In the genomic region with DNA sequence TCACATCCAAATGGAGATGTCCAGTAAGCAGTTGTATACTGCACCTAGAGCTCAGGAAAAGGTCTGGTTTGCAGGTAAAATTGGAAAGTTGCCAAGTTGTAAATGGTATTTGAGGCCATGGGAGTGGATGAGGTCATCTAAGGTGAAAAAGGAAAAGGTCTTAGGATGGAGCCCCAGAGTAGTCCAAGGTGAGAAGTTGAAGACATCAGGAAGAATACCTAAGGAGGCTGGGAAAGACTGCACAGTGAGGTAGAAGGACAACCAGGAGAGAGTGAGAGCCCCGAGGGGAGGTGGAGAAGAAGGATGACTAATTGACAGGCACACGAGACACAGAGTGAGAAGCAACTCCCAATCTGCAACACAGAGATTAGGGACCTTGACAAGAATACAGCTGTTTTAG, we compare ENCODE assay signal across 17 cellular contexts. TPM values are rescaled to one million over a fixed set of nuclear protein-coding genes. Genes with fewer than 3 reads are reported as not detected.
DNase-seq lines count a peak whose midpoint lies in the region; ATAC-seq, FAIRE-seq and TF ChIP-seq lines count a peak whose summit lies in the region.
"Had no signal": no experiment of that assay in that cellular context is flagged by ENCODE, and none has a peak within 500 bp of the region (broad histone marks: within the 10 kb centered on the region; RNA-seq: fewer than 3 reads in every experiment).

No MANE protein-coding gene starts in this region.

- H3K27me3 Mint-ChIP-seq in MCF 10A (ENCODE audit: insufficient read depth, unreplicated experiment), result no peaks in the 10 kb centered on the region
- H3K27me3 Mint-ChIP-seq in stimulated activated naive CD8-positive, alpha-beta T cell treated with anti-CD3 and anti-CD28 coated beads, Interleukin-15, amount 100 ng/mL, for 72 hours, result no peaks in the 10 kb centered on the region

- TF ChIP-seq POLR2A in breast epithelium (IDR thresholded peaks at IDR 0.05), result no peak
- no peak for TF ChIP-seq POLR2A in GM12892 (IDR thresholded peaks at IDR 0.05; ENCODE audit: low read depth, low read length)

- no peaks in the 10 kb centered on the region for H4K20me1 ChIP-seq in mammary epithelial cell (ENCODE audit: insufficient read depth, low read length)
- H4K20me1 ChIP-seq: BLaER1 treated with 17β-estradiol and CSF1 and Interleukin-3, amounts not matched to agents 10 nM and 100 nM had no signal

- H3K27ac Mint-ChIP-seq in MCF 10A (ENCODE audit: low read depth, unreplicated experiment), result no peak overlapping the region
- peak overlapping the region; percentile 8 to 80 for H3K27ac Mint-ChIP-seq in stimulated activated naive CD8-positive, alpha-beta T cell treated with anti-CD3 and anti-CD28 coated beads, Interleukin-15, amount 100 ng/mL, for 72 hours

- no peaks in the 10 kb centered on the region for H3K9me3 ChIP-seq in breast epithelium
- peaks cover 13% of the 10 kb centered on the region for H3K9me3 ChIP-seq in KOPT-K1 (ENCODE audit: insufficient read depth, low read length, poor library complexity, severe bottlenecking)
- H3K9me3 ChIP-seq in mammary epithelial cell (replicated peaks; ENCODE audit: insufficient read depth, low read length), result no peaks in the 10 kb centered on the region
- H3K9me3 ChIP-seq: BLaER1 treated with 17β-estradiol and CSF1 and Interleukin-3, amounts not matched to agents 10 nM and 100 nM; tibial nerve had no signal

- H3K27ac ChIP-seq in breast epithelium (no peak overlapping the region), KOPT-K1 (ENCODE audit: low read depth, low read length, poor library complexity, severe bottlenecking) (peak overlapping the region; percentile 39), mammary epithelial cell (ENCODE audit: insufficient read depth, low read depth, low read length) (no peak overlapping the region)
- H3K27ac ChIP-seq: BLaER1 treated with 17β-estradiol and CSF1 and Interleukin-3, amounts not matched to agents 10 nM and 100 nM; epithelial cell of prostate; parathyroid adenoma; tibial nerve had no signal

- intact Hi-C loops in MCF 10A (cut with micrococcal nuclease), result no loop called here
- intact Hi-C loops in breast epithelium (cut with DNase I; ENCODE audit: low total_unique reads), result no loop called here
- intact Hi-C loops in mammary epithelial cell (cut with micrococcal nuclease), result no loop called here

- no peaks in the 10 kb centered on the region for H3K9me3 Mint-ChIP-seq in MCF 10A (ENCODE audit: unreplicated experiment)
- H3K9me3 Mint-ChIP-seq in stimulated activated naive CD8-positive, alpha-beta T cell treated with anti-CD3 and anti-CD28 coated beads, Interleukin-15, amount 100 ng/mL, for 72 hours, result no peaks in the 10 kb centered on the region

- dilution Hi-C loops in mammary epithelial cell (cut with HindIII; ENCODE audit: low sequenced_read_pairs), result no loop called here

- H3K4me1 ChIP-seq in breast epithelium (no peaks in the 10 kb centered on the region), mammary epithelial cell (ENCODE audit: insufficient read depth, low read length) (peaks cover 9% of the 10 kb centered on the region)
- H3K4me1 ChIP-seq: BLaER1 treated with 17β-estradiol and CSF1 and Interleukin-3, amounts not matched to agents 10 nM and 100 nM had no signal

- no peaks in the 10 kb centered on the region for H3K27me3 ChIP-seq in breast epithelium
- no peaks in the 10 kb centered on the region for H3K27me3 ChIP-seq in mammary epithelial cell (ENCODE audit: insufficient read depth, low read length)
- H3K27me3 ChIP-seq: BLaER1 treated with 17β-estradiol and CSF1 and Interleukin-3, amounts not matched to agents 10 nM and 100 nM; tibial nerve had no signal

- no peak for FAIRE-seq in GM12892 (lab: Jason Lieb, UNC)
- FAIRE-seq: RCC 7860 had no signal

- H3K4me2 ChIP-seq in mammary epithelial cell (ENCODE audit: insufficient read depth, low read depth, low read length), result no peak overlapping the region
- H3K4me2 ChIP-seq: BLaER1 treated with 17β-estradiol and CSF1 and Interleukin-3, amounts not matched to agents 10 nM and 100 nM had no signal

- in situ Hi-C loops in mammary epithelial cell (cut with MboI; ENCODE audit: low sequenced_read_pairs in 2 of 2), result no loop called here

- POLR2A ChIA-PET in MCF 10A (lab: Yijun Ruan, JAX), result interaction anchor here (1.0 kb wide), 1 partner anchor 11 kb away, joined by 3 read pairs; no protein-coding TSS in a partner anchor

- 0% methylated on average over 2 of the region's 2 CpGs for WGBS in mammary epithelial cell (ENCODE audit: low coverage, missing lambda C conversion rate)

- DNase-seq in MCF 10A (ENCODE audit: unreplicated experiment), result peak; percentile 38
- DNase-seq in breast epithelium (ENCODE audit: low spot score in 2 of 2), result no peak
- peak; percentile 50 for DNase-seq in mammary epithelial cell
- no peak for DNase-seq in stimulated activated naive CD8-positive, alpha-beta T cell treated with anti-CD3 and anti-CD28 coated beads, Interleukin-15, amount 100 ng/mL, for 72 hours
- DNase-seq in Ammon's horn (ENCODE audit: low spot score), result no peak
- no peak for DNase-seq in DMS153 (lab: John Stamatoyannopoulos, UW)
- no peak for DNase-seq in GM12892 (ENCODE audit: insufficient read length)
- DNase-seq: head of caudate nucleus, NCI-H1092, NCI-H446 treated with DMSO at 0.1 percent for 48 hours had no signal

- H3K4me3 Mint-ChIP-seq in MCF 10A (ENCODE audit: unreplicated experiment), result no peak overlapping the region
- H3K4me3 Mint-ChIP-seq in stimulated activated naive CD8-positive, alpha-beta T cell treated with anti-CD3 and anti-CD28 coated beads, Interleukin-15, amount 100 ng/mL, for 72 hours, result peak overlapping the region; percentile 66 to 77

- no peaks in the 10 kb centered on the region for H3K36me3 ChIP-seq in breast epithelium
- peaks cover 74% of the 10 kb centered on the region for H3K36me3 ChIP-seq in KOPT-K1 (ENCODE audit: insufficient read depth, low read length)
- H3K36me3 ChIP-seq in mammary epithelial cell (ENCODE audit: insufficient read depth, low read length), result no peaks in the 10 kb centered on the region
- H3K36me3 ChIP-seq: BLaER1 treated with 17β-estradiol and CSF1 and Interleukin-3, amounts not matched to agents 10 nM and 100 nM; tibial nerve had no signal

- H3K79me2 ChIP-seq in mammary epithelial cell (ENCODE audit: insufficient read depth, low read length), result no peaks in the 10 kb centered on the region

- H3K9ac ChIP-seq in mammary epithelial cell (ENCODE audit: insufficient read depth, low read length), result no peak overlapping the region
- H3K9ac ChIP-seq: BLaER1 treated with 17β-estradiol and CSF1 and Interleukin-3, amounts not matched to agents 10 nM and 100 nM; parathyroid adenoma had no signal

- peaks cover 18% of the 10 kb centered on the region for H3K4me1 Mint-ChIP-seq in MCF 10A (ENCODE audit: insufficient read depth, unreplicated experiment)
- H3K4me1 Mint-ChIP-seq in stimulated activated naive CD8-positive, alpha-beta T cell treated with anti-CD3 and anti-CD28 coated beads, Interleukin-15, amount 100 ng/mL, for 72 hours, result peaks cover 68% of the 10 kb centered on the region

- no peak overlapping the region for H3K4me3 ChIP-seq in breast epithelium
- H3K4me3 ChIP-seq in mammary epithelial cell (replicated peaks in 1 of 3; ENCODE audit: insufficient read depth in 1 of 3, low read depth in 2 of 3, low read length in 3 of 3), result no peak overlapping the region
- H3K4me3 ChIP-seq: BLaER1 treated with 17β-estradiol and CSF1 and Interleukin-3, amounts not matched to agents 10 nM and 100 nM; tibial nerve had no signal

- TF ChIP-seq CTCF in MCF 10A (IDR thresholded peaks at IDR 0.05; ENCODE audit: unreplicated experiment), result no peak
- no peak for TF ChIP-seq CTCF in breast epithelium (IDR thresholded peaks at IDR 0.05)
- no peak for TF ChIP-seq CTCF in mammary epithelial cell (conservative IDR thresholded peaks at IDR 0.05 in 1 of 2, IDR thresholded peaks at IDR 0.05 in 1 of 2; ENCODE audit: extremely low read depth in 1 of 2, insufficient read depth in 1 of 2, low read depth in 1 of 2, low read length in 2 of 2)

- no peaks in the 10 kb centered on the region for H3K36me3 Mint-ChIP-seq in MCF 10A (ENCODE audit: insufficient read depth, unreplicated experiment)

- CTCF ChIA-PET in MCF 10A (lab: Yijun Ruan, JAX), result interaction anchor here (0.6 kb wide), 1 partner anchor 1209 kb away, joined by 3 read pairs; no protein-coding TSS in a partner anchor
- CTCF ChIA-PET in mammary epithelial cell (lab: Charles Lee; ENCODE audit: low non-redundant PET), result no interaction called here

- BruUV-seq in MCF 10A (replicated peaks; lab: Mats Ljungman, UMichigan) (no TSS peak), mammary epithelial cell (replicated peaks; lab: Mats Ljungman, UMichigan) (no TSS peak)

- ATAC-seq in stimulated activated naive CD8-positive, alpha-beta T cell treated with anti-CD3 and anti-CD28 coated beads, Interleukin-15, amount 100 ng/mL, for 72 hours, result no peak

- H2AFZ ChIP-seq in mammary epithelial cell (ENCODE audit: low read depth, low read length), result no peak overlapping the region
- H2AFZ ChIP-seq: parathyroid adenoma had no signal

RNA-seq across cellular contexts. Expression of a gene that starts 10.7 kb away (rescaled TPM):
- total RNA-seq in MCF 10A (2022) (not detected in 2 replicates), breast epithelium (10 to 100 TPM in 2 of 3 donors, 1 to 10 TPM in 1; 7.5 to 17.3 (median 11.8) TPM), mammary epithelial cell (1 to 10 TPM in 1 of 2 donors, under 1 TPM in 1; 0.61 to 7.8 TPM)
- polyA plus RNA-seq in mammary epithelial cell, result 0.24 TPM
- polyA minus RNA-seq in mammary epithelial cell, result not detected
- 0.19 TPM for polyA plus RNA-seq in GM12892 (2012; ENCODE audit: missing spikeins)
- total RNA-seq: G401 had no signal

Comparison
In these comparisons a context has a peak if more than half of its experiments do, and no peak if none do; other contexts are left out.
1. DNase-seq: peak in MCF 10A (single experiment) and mammary epithelial cell (single experiment); none in breast epithelium (0 of 2), stimulated activated naive CD8-positive, alpha-beta T cell treated with anti-CD3 and anti-CD28 coated beads, Interleukin-15, amount 100 ng/mL, for 72 hours (0 of 2), Ammon's horn (single experiment), DMS153 (single experiment) and GM12892 (single experiment).